ENCODE assay signal across 1 cellular context in genomic region chr16:1082266-1082951, GRCh38.
TF ChIP-seq lines count a peak whose summit lies in the region.

No MANE protein-coding gene starts in this region.

TF ChIP-seq in HepG2, 621 proteins besides CTCF, POLR2A, EP300 and RAD21 (continued from another document):
- TF ChIP-seq FUBP1 (CRISPR knock-in tag; IDR thresholded peaks at IDR 0.05; ENCODE audit: borderline replicate concordance) (no peak; the same call in 1 of the 2 replicates), ZNF496 (CRISPR knock-in tag; IDR thresholded peaks at IDR 0.05; ENCODE audit: insufficient replicate concordance) (no peak), BORCS8-MEF2B (CRISPR knock-in tag; IDR thresholded peaks at IDR 0.05) (peak; percentile 85), RBM22 (optimal IDR thresholded peaks at IDR 0.05; ENCODE audit: low read length) (no peak), ZNF605 (CRISPR knock-in tag; IDR thresholded peaks at IDR 0.05) (peak; percentile 98), ZNF335 (CRISPR knock-in tag; IDR thresholded peaks at IDR 0.05) (peak; percentile 91), ZEB1 (IDR thresholded peaks at IDR 0.05; ENCODE audit: insufficient replicate concordance, low read depth) (peak; percentile 63)
- TF ChIP-seq, protein P1, sequence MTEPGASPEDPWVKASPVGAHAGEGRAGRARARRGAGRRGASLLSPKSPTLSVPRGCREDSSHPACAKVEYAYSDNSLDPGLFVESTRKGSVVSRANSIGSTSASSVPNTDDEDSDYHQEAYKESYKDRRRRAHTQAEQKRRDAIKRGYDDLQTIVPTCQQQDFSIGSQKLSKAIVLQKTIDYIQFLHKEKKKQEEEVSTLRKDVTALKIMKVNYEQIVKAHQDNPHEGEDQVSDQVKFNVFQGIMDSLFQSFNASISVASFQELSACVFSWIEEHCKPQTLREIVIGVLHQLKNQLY (CRISPR knock-in tag; IDR thresholded peaks at IDR 0.05), result peak; percentile 95
